ENCODE assay signal across 1 cellular context in genomic region chr2:162343824-162344616, GRCh38.
A peak's percentile ranks its signal among the peaks of the same experiment; 100 is the strongest.
TF ChIP-seq lines count a peak whose summit lies in the region.

Gene GCA, plus strand, starts transcription at chr2:162344132. Its CDS starts 117 bp downstream, at chr2:162344249.

TF ChIP-seq in H1, 55 proteins besides CTCF, POLR2A, EP300 and RAD21 (continued from another document):
- TF ChIP-seq TAF1 (IDR thresholded peaks at IDR 0.05; ENCODE audit: low read depth, low read length) (peak; percentile 82), SP1 (IDR thresholded peaks at IDR 0.05; ENCODE audit: low read depth, low read length) (peak; percentile 75; the same call in 1 of the 2 replicates), TCF12 (IDR thresholded peaks at IDR 0.05; ENCODE audit: low read depth, low read length) (0 out of 2 replicates have a peak, but pooled peaks have one; percentile 70), JUN (IDR thresholded peaks at IDR 0.05; ENCODE audit: low read depth, low read length) (no peak), GABPA (IDR thresholded peaks at IDR 0.05; ENCODE audit: borderline replicate concordance, insufficient read depth, low read length) (no peak), HDAC6 (IDR thresholded peaks at IDR 0.05; ENCODE audit: low read depth, low read length) (no peak), SRF (IDR thresholded peaks at IDR 0.05; ENCODE audit: low read depth, low read length) (no peak), CEBPB (IDR thresholded peaks at IDR 0.05; ENCODE audit: low read depth, low read length) (no peak), YY1 (IDR thresholded peaks at IDR 0.05; ENCODE audit: low read depth, low read length) (no peak), GTF2F1 (IDR thresholded peaks at IDR 0.05; ENCODE audit: borderline replicate concordance, low read depth, low read length) (no peak), CHD1 (IDR thresholded peaks at IDR 0.05; ENCODE audit: low read depth, low read length) (no peak), SUZ12 (IDR thresholded peaks at IDR 0.05; ENCODE audit: low read length) (no peak), POU5F1 (IDR thresholded peaks at IDR 0.05; ENCODE audit: low read depth, low read length) (no peak), MAFK (IDR thresholded peaks at IDR 0.05; ENCODE audit: low read depth, low read length) (no peak), SIRT6 (IDR thresholded peaks at IDR 0.05; ENCODE audit: low read length) (no peak), SP4 (IDR thresholded peaks at IDR 0.05; ENCODE audit: low read length) (peak; percentile 81), KDM4A (IDR thresholded peaks at IDR 0.05; ENCODE audit: low read depth, low read length, severe bottlenecking) (peak; percentile 93), NANOG (IDR thresholded peaks at IDR 0.05; ENCODE audit: insufficient read depth, low read depth, low read length, poor library complexity, severe bottlenecking) (no peak), FOSL1 (IDR thresholded peaks at IDR 0.05; ENCODE audit: insufficient read depth, low read depth, low read length) (no peak), RBBP5 (IDR thresholded peaks at IDR 0.05; ENCODE audit: borderline replicate concordance, low read depth, low read length) (peak; percentile 91; the same call in 1 of the 2 replicates), USF2 (IDR thresholded peaks at IDR 0.05; ENCODE audit: low read length) (no peak), BRCA1 (IDR thresholded peaks at IDR 0.05; ENCODE audit: low read depth, low read length) (peak; percentile 77), SIN3A (conservative IDR thresholded peaks at IDR 0.05 in 1 of 2, IDR thresholded peaks at IDR 0.05 in 1 of 2; ENCODE audit: low read depth in 1 of 2, low read length in 2 of 2) (peak in 1 of 2 experiments; percentile 44; a peak in 1 of 4 replicates), JUND (IDR thresholded peaks at IDR 0.05; ENCODE audit: low read length) (peak; percentile 38; the same call in 1 of the 2 replicates), HDAC2 (IDR thresholded peaks at IDR 0.05; ENCODE audit: borderline replicate concordance in 1 of 2, low read depth in 2 of 2, low read length in 2 of 2) (no peak; a peak in 1 of 4 replicates), PHF8 (conservative IDR thresholded peaks at IDR 0.05; ENCODE audit: low read depth, low read length) (peak; percentile 75), KDM1A (IDR thresholded peaks at IDR 0.05; ENCODE audit: borderline replicate concordance, low read length) (peak; percentile 16; the same call in 1 of the 2 replicates), TEAD4 (IDR thresholded peaks at IDR 0.05; ENCODE audit: low read depth, low read length) (peak; percentile 26; the same call in 1 of the 2 replicates), CBX8 (IDR thresholded peaks at IDR 0.05; ENCODE audit: borderline replicate concordance, low read depth, low read length) (no peak), ASH2L (IDR thresholded peaks at IDR 0.05; ENCODE audit: low read length) (peak; percentile 95), POLR2AphosphoS5 (IDR thresholded peaks at IDR 0.05; ENCODE audit: low read depth, low read length) (peak; percentile 91), EZH2 (IDR thresholded peaks at IDR 0.05; ENCODE audit: low read depth, low read length, severe bottlenecking) (no peak), RXRA (IDR thresholded peaks at IDR 0.05; ENCODE audit: insufficient read depth, low read depth, low read length) (no peak), ZNF274 (IDR thresholded peaks at IDR 0.05; ENCODE audit: borderline replicate concordance, extremely low read depth, low read length) (no peak), SIX5 (IDR thresholded peaks at IDR 0.05; ENCODE audit: low read depth, low read length) (no peak), EGR1 (IDR thresholded peaks at IDR 0.05; ENCODE audit: borderline replicate concordance, low read depth, low read length) (no peak), TBP (IDR thresholded peaks at IDR 0.05; ENCODE audit: low read depth, low read length) (peak; percentile 73; the same call in 1 of the 2 replicates), BACH1 (IDR thresholded peaks at IDR 0.05; ENCODE audit: low read length) (no peak), CHD2 (IDR thresholded peaks at IDR 0.05; ENCODE audit: low read length) (peak; percentile 96), CHD7 (IDR thresholded peaks at IDR 0.05; ENCODE audit: insufficient replicate concordance, low read length) (no peak), BCL11A (IDR thresholded peaks at IDR 0.05; ENCODE audit: low read depth in 2 of 2, low read length in 2 of 2) (no peak), ATF3 (IDR thresholded peaks at IDR 0.05; ENCODE audit: insufficient read depth, low read depth, low read length) (no peak), CBX5 (IDR thresholded peaks at IDR 0.05; ENCODE audit: low read depth, low read length) (no peak), SAP30 (IDR thresholded peaks at IDR 0.05; ENCODE audit: insufficient read depth, insufficient replicate concordance, low read length) (no peak), ATF2 (IDR thresholded peaks at IDR 0.05; ENCODE audit: low read length) (no peak), E2F6 (IDR thresholded peaks at IDR 0.05) (peak; percentile 71), SP2 (IDR thresholded peaks at IDR 0.05; ENCODE audit: low read length) (no peak), CREB1 (IDR thresholded peaks at IDR 0.05) (peak; percentile 79), KDM5A (IDR thresholded peaks at IDR 0.05; ENCODE audit: low read length) (0 out of 2 replicates have a peak, but pooled peaks have one; percentile 26), NRF1 (IDR thresholded peaks at IDR 0.05; ENCODE audit: low read depth, low read length) (peak; percentile 26; the same call in 1 of the 2 replicates), RFX5 (IDR thresholded peaks at IDR 0.05; ENCODE audit: borderline replicate concordance, low read depth, low read length) (no peak), MAX (IDR thresholded peaks at IDR 0.05) (peak; percentile 90)
